Comparison of ENCODE assay signal across 12 cellular contexts in genomic region chr5:148125641-148126040, GRCh38. TPM values are rescaled to one million over a fixed set of nuclear protein-coding genes. Genes with fewer than 3 reads are reported as not detected.
DNase-seq lines count a peak whose midpoint lies in the region; ATAC-seq and TF ChIP-seq lines count a peak whose summit lies in the region.
"Had no signal": no experiment of that assay in that cellular context is flagged by ENCODE, and none has a peak within 500 bp of the region (broad histone marks: within the 10 kb centered on the region; RNA-seq: fewer than 3 reads in every experiment).

No MANE protein-coding gene starts in this region.

- H3K36me3 ChIP-seq in cardiac muscle cell (no peaks in the 10 kb centered on the region), heart right ventricle (no peaks in the 10 kb centered on the region), RWPE2 (ENCODE audit: low read depth) (no peaks in the 10 kb centered on the region)

- H3K4me3 Mint-ChIP-seq in type B pancreatic cell, result no peak overlapping the region
- H3K4me3 Mint-ChIP-seq in effector memory CD8-positive, alpha-beta T cell, result no peak overlapping the region
- H3K4me3 Mint-ChIP-seq: activated CD4-positive, alpha-beta memory T cell treated with anti-CD3 and anti-CD28 coated beads, Interleukin-2, amount 10 ng/mL, durations not matched to agents 7 days and 5 days had no signal

- WGBS in heart right ventricle, 2 donors, result 53 to 56% methylated on average over 3 of the region's 3 CpGs

- H3K4me1 Mint-ChIP-seq in type B pancreatic cell (ENCODE audit: unreplicated experiment), result no peaks in the 10 kb centered on the region
- H3K4me1 Mint-ChIP-seq in effector memory CD8-positive, alpha-beta T cell (ENCODE audit: low read depth in 2 of 2), result no peaks in the 10 kb centered on the region
- H3K4me1 Mint-ChIP-seq: activated CD4-positive, alpha-beta memory T cell treated with anti-CD3 and anti-CD28 coated beads, Interleukin-2, amount 10 ng/mL, durations not matched to agents 7 days and 5 days had no signal

- no peak overlapping the region for H3K27ac Mint-ChIP-seq in type B pancreatic cell
- no peak overlapping the region for H3K27ac Mint-ChIP-seq in effector memory CD8-positive, alpha-beta T cell
- H3K27ac Mint-ChIP-seq: activated CD4-positive, alpha-beta memory T cell treated with anti-CD3 and anti-CD28 coated beads, Interleukin-2, amount 10 ng/mL, durations not matched to agents 7 days and 5 days had no signal

- H3K27me3 Mint-ChIP-seq in type B pancreatic cell, result no peaks in the 10 kb centered on the region
- H3K27me3 Mint-ChIP-seq in effector memory CD8-positive, alpha-beta T cell, result no peaks in the 10 kb centered on the region
- H3K27me3 Mint-ChIP-seq: activated CD4-positive, alpha-beta memory T cell treated with anti-CD3 and anti-CD28 coated beads, Interleukin-2, amount 10 ng/mL, durations not matched to agents 7 days and 5 days had no signal

- intact Hi-C loops in heart right ventricle (cut with DNase I), result no loop called here

- no peaks in the 10 kb centered on the region for H3K9me3 Mint-ChIP-seq in type B pancreatic cell
- peaks cover 0 to 4% of the 10 kb centered on the region in 2 donors for H3K9me3 Mint-ChIP-seq in effector memory CD8-positive, alpha-beta T cell
- H3K9me3 Mint-ChIP-seq: activated CD4-positive, alpha-beta memory T cell treated with anti-CD3 and anti-CD28 coated beads, Interleukin-2, amount 10 ng/mL, durations not matched to agents 7 days and 5 days had no signal

- H3K4me3 ChIP-seq in cardiac muscle cell (no peak overlapping the region), heart right ventricle (no peak overlapping the region), RWPE2 (ENCODE audit: severe bottlenecking) (no peak overlapping the region), fibroblast of mammary gland (ENCODE audit: control insufficient read depth, low read depth, low read length) (no peak overlapping the region)
- H3K4me3 ChIP-seq: SK-N-MC had no signal

- H3K27ac ChIP-seq in cardiac muscle cell, result no peak overlapping the region
- no peak overlapping the region for H3K27ac ChIP-seq in heart right ventricle
- no peak overlapping the region for H3K27ac ChIP-seq in RWPE2 (ENCODE audit: poor library complexity, severe bottlenecking)
- H3K27ac ChIP-seq: SK-N-MC had no signal

- ATAC-seq in heart right ventricle, result no peak
- ATAC-seq in RWPE2 (ENCODE audit: low read depth), result peak; percentile 67
- ATAC-seq in effector memory CD8-positive, alpha-beta T cell (replicated peaks), result no peak

- H3K27me3 ChIP-seq in cardiac muscle cell (no peaks in the 10 kb centered on the region), heart right ventricle (no peaks in the 10 kb centered on the region), RWPE2 (ENCODE audit: insufficient read depth, poor library complexity, severe bottlenecking) (no peaks in the 10 kb centered on the region)

- DNase-seq in cardiac muscle cell (ENCODE audit: low read depth in 1 of 2, low spot score in 1 of 2) (peak; percentile 6 to 37), heart right ventricle (no peak), RWPE2 (ENCODE audit: low spot score) (no peak), fibroblast of mammary gland (ENCODE audit: low read depth) (peak; percentile 28), type B pancreatic cell (ENCODE audit: extremely low spot score, unreplicated experiment) (no peak), NOMO-1 treated with DMSO at 0.1 percent for 48 hours (lab: John Stamatoyannopoulos, UW; ENCODE audit: unreplicated experiment) (no peak)
- DNase-seq in effector memory CD8-positive, alpha-beta T cell, result no peak
- DNase-seq in activated CD8-positive, alpha-beta memory T cell treated with anti-CD3 and anti-CD28 coated beads for 24 hours, result no peak
- DNase-seq: activated CD4-positive, alpha-beta memory T cell treated with anti-CD3 and anti-CD28 coated beads, Interleukin-2, amount 10 ng/mL, durations not matched to agents 7 days and 5 days had no signal

- H3K4me1 ChIP-seq in cardiac muscle cell (ENCODE audit: low read depth) (no peaks in the 10 kb centered on the region), heart right ventricle (no peaks in the 10 kb centered on the region), RWPE2 (ENCODE audit: insufficient read depth, poor library complexity, severe bottlenecking) (no peaks in the 10 kb centered on the region)

- TF ChIP-seq CTCF in cardiac muscle cell (IDR thresholded peaks at IDR 0.05; ENCODE audit: low read depth, low read length), result peak; percentile 14
- peak in 2 of 9 donors; percentile 16 to 21 for TF ChIP-seq CTCF in heart right ventricle (IDR thresholded peaks at IDR 0.05)
- peak; percentile 39 for TF ChIP-seq CTCF in RWPE2 (IDR thresholded peaks at IDR 0.05; ENCODE audit: poor library complexity, severe bottlenecking)
- peak; percentile 32 for TF ChIP-seq CTCF in fibroblast of mammary gland (conservative IDR thresholded peaks at IDR 0.05; ENCODE audit: control insufficient read depth, insufficient read depth, low read depth, low read length)
- peak; percentile 20 for TF ChIP-seq CTCF in type B pancreatic cell (conservative IDR thresholded peaks at IDR 0.05)

- H3K9me3 ChIP-seq in cardiac muscle cell (ENCODE audit: low read depth) (no peaks in the 10 kb centered on the region), heart right ventricle (no peaks in the 10 kb centered on the region), RWPE2 (ENCODE audit: severe bottlenecking) (no peaks in the 10 kb centered on the region)

- no peaks in the 10 kb centered on the region for H3K36me3 Mint-ChIP-seq in type B pancreatic cell
- H3K36me3 Mint-ChIP-seq in effector memory CD8-positive, alpha-beta T cell (ENCODE audit: insufficient read depth), result peaks cover 3% of the 10 kb centered on the region

RNA-seq across cellular contexts. Expression of gene SPINK14, which starts 42.7 kb away (rescaled TPM):
- total RNA-seq in cardiac muscle cell (not detected in 2 replicates), heart right ventricle (not detected), type B pancreatic cell (ENCODE audit: low replicate concordance) (not detected in 2 replicates)
- polyA plus RNA-seq in cardiac muscle cell (not detected in 2 replicates), heart right ventricle (not detected)
- total RNA-seq: activated CD4-positive, alpha-beta memory T cell treated with anti-CD3 and anti-CD28 coated beads, Interleukin-2, amount 10 ng/mL, durations not matched to agents 7 days and 5 days; omental fat pad; temporal lobe had no signal

Comparison
In these comparisons a context has a peak if more than half of its experiments do, and no peak if none do; other contexts are left out.
1. DNase-seq: peak in cardiac muscle cell (2 of 2) and fibroblast of mammary gland (single experiment); none in heart right ventricle (0 of 2), RWPE2 (single experiment), type B pancreatic cell (single experiment), NOMO-1 treated with DMSO at 0.1 percent for 48 hours (single experiment), effector memory CD8-positive, alpha-beta T cell (0 of 3) and activated CD8-positive, alpha-beta memory T cell treated with anti-CD3 and anti-CD28 coated beads for 24 hours (single experiment).